ENCODE assay signal across 8 cellular contexts in the genomic region with DNA sequence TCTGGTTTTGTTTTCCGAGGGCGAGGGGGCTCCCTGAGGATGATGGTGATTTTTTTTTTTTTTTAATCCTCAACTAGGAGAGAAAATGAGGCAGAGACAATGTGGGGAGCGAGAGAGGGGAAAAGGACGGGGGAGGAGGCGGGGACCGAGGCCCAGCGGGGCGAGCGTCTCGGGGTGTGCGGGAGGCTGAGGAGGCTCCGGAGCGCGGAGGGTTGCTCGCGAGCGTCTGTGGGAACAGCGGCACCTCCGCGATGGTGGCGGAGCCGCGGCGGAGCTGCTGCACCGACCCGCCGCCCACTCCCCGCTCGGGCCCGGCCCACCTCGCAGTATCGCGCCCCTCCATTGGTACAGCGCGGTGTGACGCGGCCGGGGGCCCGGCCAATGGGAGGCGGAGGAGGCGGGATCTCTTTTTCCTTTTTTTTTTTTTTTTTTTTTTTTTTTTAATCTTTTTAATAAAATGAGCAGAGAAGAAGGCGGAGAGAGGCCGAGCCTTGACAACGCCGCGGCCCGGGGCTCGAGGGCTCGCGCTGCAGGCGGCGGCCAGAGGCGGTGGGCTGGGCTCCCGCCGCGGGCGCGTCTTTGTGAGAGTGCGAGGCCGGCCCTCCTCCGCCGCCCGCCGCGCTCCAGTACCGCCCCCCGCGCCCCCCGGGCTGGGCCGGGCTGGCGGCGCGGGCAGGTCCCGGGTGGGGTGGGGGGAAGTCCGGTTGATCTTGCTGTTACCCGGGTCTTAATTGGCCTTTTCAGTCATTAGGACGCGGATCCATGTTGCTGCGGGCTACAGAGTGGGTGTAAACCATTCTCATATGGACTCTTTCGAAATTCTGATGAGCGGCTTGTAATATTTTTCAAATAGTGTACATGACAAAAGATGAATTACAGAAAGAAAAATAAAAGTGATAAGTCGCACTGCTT. TPM values are rescaled to one million over a fixed set of nuclear protein-coding genes. Genes with fewer than 3 reads are reported as not detected.
A peak's percentile ranks its signal among the peaks of the same experiment; 100 is the strongest.
DNase-seq lines count a peak whose midpoint lies in the region; ATAC-seq, FAIRE-seq and TF ChIP-seq lines count a peak whose summit lies in the region.

A gene (minus strand): TSS at position 228 of the 912 bp plus-strand sequence.

- H3K27me3 Mint-ChIP-seq in activated naive CD8-positive, alpha-beta T cell treated with anti-CD3 and anti-CD28 coated beads, Interleukin-2, amount 50 U/mL, for 24 hours, result no peaks in the 10 kb centered on the region
- no peaks in the 10 kb centered on the region for H3K27me3 Mint-ChIP-seq in type B pancreatic cell

- intact Hi-C loops in cardiac septum (cut with DNase I), result loop anchor here (10.0 kb wide), 1 partner anchor 113 kb away; no protein-coding TSS in a partner anchor
- intact Hi-C loops in posterior cingulate gyrus (cut with DNase I), result loop anchor here (10.0 kb wide), 1 partner anchor 113 kb away; no protein-coding TSS in a partner anchor

- H3K4me3 Mint-ChIP-seq in activated naive CD8-positive, alpha-beta T cell treated with anti-CD3 and anti-CD28 coated beads, Interleukin-2, amount 50 U/mL, for 24 hours, result peak within 1 kb of the TSS; percentile 92
- H3K4me3 Mint-ChIP-seq in type B pancreatic cell, result peak within 1 kb of the TSS; percentile 95

- TF ChIP-seq POLR2A in GM12891 (IDR thresholded peaks at IDR 0.05; ENCODE audit: low read depth, low read length), result peak; percentile 92

- H3K36me3 Mint-ChIP-seq in activated naive CD8-positive, alpha-beta T cell treated with anti-CD3 and anti-CD28 coated beads, Interleukin-2, amount 50 U/mL, for 24 hours (ENCODE audit: low read depth), result no peaks in the 10 kb centered on the region
- no peaks in the 10 kb centered on the region for H3K36me3 Mint-ChIP-seq in type B pancreatic cell

- H3K4me1 Mint-ChIP-seq in activated naive CD8-positive, alpha-beta T cell treated with anti-CD3 and anti-CD28 coated beads, Interleukin-2, amount 50 U/mL, for 24 hours, result peaks cover 49% of the 10 kb centered on the region
- peaks cover 47% of the 10 kb centered on the region for H3K4me1 Mint-ChIP-seq in type B pancreatic cell (ENCODE audit: unreplicated experiment)

- DNase-seq in GM12891 (ENCODE audit: insufficient read length, low spot score), result peak; percentile 96
- peak; percentile 92 for DNase-seq in NCI-H128 (lab: John Stamatoyannopoulos, UW; ENCODE audit: unreplicated experiment)
- DNase-seq in T follicular helper cell (ENCODE audit: low read depth), result peak; percentile 95
- peak; percentile 97 for DNase-seq in activated naive CD8-positive, alpha-beta T cell treated with anti-CD3 and anti-CD28 coated beads, Interleukin-2, amount 50 U/mL, for 24 hours
- peak; percentile 97 for DNase-seq in cardiac septum (ENCODE audit: low spot score)
- DNase-seq in posterior cingulate gyrus, result peak; percentile 89 to 99 (median 93)
- DNase-seq in type B pancreatic cell (ENCODE audit: extremely low spot score, unreplicated experiment), result peak; percentile 99

- peak within 1 kb of the TSS; percentile 92 for H3K27ac Mint-ChIP-seq in activated naive CD8-positive, alpha-beta T cell treated with anti-CD3 and anti-CD28 coated beads, Interleukin-2, amount 50 U/mL, for 24 hours
- H3K27ac Mint-ChIP-seq in type B pancreatic cell, result peak within 1 kb of the TSS; percentile 89

- peak; percentile 98 for FAIRE-seq in GM12891 (lab: Jason Lieb, UNC)

- peak; percentile 95 for ATAC-seq in HG02759 (IDR thresholded peaks at IDR 0.05; ENCODE audit: unreplicated experiment)
- peak; percentile 98 for ATAC-seq in activated naive CD8-positive, alpha-beta T cell treated with anti-CD3 and anti-CD28 coated beads, Interleukin-2, amount 50 U/mL, for 24 hours

- peak; percentile 20 for TF ChIP-seq CTCF in type B pancreatic cell (conservative IDR thresholded peaks at IDR 0.05)

- no peaks in the 10 kb centered on the region for H3K9me3 Mint-ChIP-seq in activated naive CD8-positive, alpha-beta T cell treated with anti-CD3 and anti-CD28 coated beads, Interleukin-2, amount 50 U/mL, for 24 hours
- no peaks in the 10 kb centered on the region for H3K9me3 Mint-ChIP-seq in type B pancreatic cell

TF ChIP-seq in GM12891, 5 proteins besides CTCF, POLR2A, EP300 and RAD21:
- TF ChIP-seq POLR2AphosphoS5 (IDR thresholded peaks at IDR 0.05; ENCODE audit: low read depth, low read length) (peak; percentile 89), PAX5 (IDR thresholded peaks at IDR 0.05; ENCODE audit: insufficient read depth, low read length, severe bottlenecking) (no peak), SPI1 (IDR thresholded peaks at IDR 0.05; ENCODE audit: low read depth, low read length) (no peak), POU2F2 (IDR thresholded peaks at IDR 0.05; ENCODE audit: low read depth, low read length) (peak; percentile 46), TAF1 (IDR thresholded peaks at IDR 0.05; ENCODE audit: low read depth, low read length) (peak; percentile 89)

RNA-seq across cellular contexts. Expression of the gene that starts here (rescaled TPM):
- polyA plus RNA-seq in GM12891 (2012; ENCODE audit: low read depth, missing spikeins), result 21.3 TPM
- total RNA-seq in cardiac septum, result 102 TPM
- 100 and 141 TPM in 2 replicates for total RNA-seq in type B pancreatic cell (ENCODE audit: low replicate concordance)

Comparison
In these comparisons a context has a peak if more than half of its experiments do, and no peak if none do; other contexts are left out.
1. Peak in every context shown above with its lines: DNase-seq and ATAC-seq.